Comparison of ENCODE assay signal across 1 cellular context in the genomic region with DNA sequence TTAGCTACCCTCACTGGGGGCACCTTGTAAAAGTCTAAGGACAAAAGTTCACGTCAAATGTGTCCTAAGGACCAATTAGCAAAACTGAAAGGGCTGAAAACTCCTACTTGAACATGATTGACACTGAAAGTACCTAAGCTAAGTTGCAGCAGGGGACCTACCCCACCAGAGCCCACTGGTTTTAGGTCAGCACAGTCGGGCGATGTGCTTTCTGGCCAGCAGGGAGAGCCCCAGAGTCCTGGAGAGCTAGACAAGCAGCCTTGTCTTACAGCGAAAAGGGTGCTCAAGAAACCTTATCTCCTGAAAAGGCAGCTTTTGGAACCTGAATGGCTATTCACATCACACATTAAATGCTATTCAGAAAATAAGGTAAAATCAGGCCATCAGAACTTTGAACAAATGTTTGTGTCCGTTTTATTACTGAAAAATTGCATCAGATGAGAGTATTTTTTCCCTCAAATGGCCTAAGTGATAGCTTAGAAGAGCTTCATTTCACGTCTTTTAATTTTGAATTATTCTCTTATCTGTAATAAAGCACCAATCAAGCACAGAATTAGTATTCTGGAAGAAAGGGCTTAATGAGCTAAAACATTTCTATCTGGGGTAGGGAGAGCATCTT.
A peak's percentile ranks its signal among the peaks of the same experiment; 100 is the strongest.
TF ChIP-seq lines count a peak whose summit lies in the region.

No MANE protein-coding gene starts in this region.

TF ChIP-seq in GM12878, 131 proteins besides CTCF, POLR2A, EP300 and RAD21:
- TF ChIP-seq, protein P1, sequence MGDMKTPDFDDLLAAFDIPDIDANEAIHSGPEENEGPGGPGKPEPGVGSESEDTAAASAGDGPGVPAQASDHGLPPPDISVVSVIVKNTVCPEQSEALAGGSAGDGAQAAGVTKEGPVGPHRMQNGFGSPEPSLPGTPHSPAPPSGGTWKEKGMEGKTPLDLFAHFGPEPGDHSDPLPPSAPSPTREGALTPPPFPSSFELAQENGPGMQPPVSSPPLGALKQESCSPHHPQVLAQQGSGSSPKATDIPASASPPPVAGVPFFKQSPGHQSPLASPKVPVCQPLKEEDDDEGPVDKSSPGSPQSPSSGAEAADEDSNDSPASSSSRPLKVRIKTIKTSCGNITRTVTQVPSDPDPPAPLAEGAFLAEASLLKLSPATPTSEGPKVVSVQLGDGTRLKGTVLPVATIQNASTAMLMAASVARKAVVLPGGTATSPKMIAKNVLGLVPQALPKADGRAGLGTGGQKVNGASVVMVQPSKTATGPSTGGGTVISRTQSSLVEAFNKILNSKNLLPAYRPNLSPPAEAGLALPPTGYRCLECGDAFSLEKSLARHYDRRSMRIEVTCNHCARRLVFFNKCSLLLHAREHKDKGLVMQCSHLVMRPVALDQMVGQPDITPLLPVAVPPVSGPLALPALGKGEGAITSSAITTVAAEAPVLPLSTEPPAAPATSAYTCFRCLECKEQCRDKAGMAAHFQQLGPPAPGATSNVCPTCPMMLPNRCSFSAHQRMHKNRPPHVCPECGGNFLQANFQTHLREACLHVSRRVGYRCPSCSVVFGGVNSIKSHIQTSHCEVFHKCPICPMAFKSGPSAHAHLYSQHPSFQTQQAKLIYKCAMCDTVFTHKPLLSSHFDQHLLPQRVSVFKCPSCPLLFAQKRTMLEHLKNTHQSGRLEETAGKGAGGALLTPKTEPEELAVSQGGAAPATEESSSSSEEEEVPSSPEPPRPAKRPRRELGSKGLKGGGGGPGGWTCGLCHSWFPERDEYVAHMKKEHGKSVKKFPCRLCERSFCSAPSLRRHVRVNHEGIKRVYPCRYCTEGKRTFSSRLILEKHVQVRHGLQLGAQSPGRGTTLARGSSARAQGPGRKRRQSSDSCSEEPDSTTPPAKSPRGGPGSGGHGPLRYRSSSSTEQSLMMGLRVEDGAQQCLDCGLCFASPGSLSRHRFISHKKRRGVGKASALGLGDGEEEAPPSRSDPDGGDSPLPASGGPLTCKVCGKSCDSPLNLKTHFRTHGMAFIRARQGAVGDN (IDR thresholded peaks at IDR 0.05) = no peak
- TF ChIP-seq, protein P2, sequence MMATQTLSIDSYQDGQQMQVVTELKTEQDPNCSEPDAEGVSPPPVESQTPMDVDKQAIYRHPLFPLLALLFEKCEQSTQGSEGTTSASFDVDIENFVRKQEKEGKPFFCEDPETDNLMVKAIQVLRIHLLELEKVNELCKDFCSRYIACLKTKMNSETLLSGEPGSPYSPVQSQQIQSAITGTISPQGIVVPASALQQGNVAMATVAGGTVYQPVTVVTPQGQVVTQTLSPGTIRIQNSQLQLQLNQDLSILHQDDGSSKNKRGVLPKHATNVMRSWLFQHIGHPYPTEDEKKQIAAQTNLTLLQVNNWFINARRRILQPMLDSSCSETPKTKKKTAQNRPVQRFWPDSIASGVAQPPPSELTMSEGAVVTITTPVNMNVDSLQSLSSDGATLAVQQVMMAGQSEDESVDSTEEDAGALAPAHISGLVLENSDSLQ (IDR thresholded peaks at IDR 0.05) = peak; percentile 59
- no peak for TF ChIP-seq MYB (IDR thresholded peaks at IDR 0.05; ENCODE audit: borderline replicate concordance, low read depth, low read length)
- TF ChIP-seq CHD2 (IDR thresholded peaks at IDR 0.05; ENCODE audit: borderline replicate concordance, low read depth, low read length) = no peak
- no peak for TF ChIP-seq EGR1 (IDR thresholded peaks at IDR 0.05; ENCODE audit: borderline replicate concordance in 1 of 2, low read depth in 2 of 2, low read length in 2 of 2)
- TF ChIP-seq, protein P3, sequence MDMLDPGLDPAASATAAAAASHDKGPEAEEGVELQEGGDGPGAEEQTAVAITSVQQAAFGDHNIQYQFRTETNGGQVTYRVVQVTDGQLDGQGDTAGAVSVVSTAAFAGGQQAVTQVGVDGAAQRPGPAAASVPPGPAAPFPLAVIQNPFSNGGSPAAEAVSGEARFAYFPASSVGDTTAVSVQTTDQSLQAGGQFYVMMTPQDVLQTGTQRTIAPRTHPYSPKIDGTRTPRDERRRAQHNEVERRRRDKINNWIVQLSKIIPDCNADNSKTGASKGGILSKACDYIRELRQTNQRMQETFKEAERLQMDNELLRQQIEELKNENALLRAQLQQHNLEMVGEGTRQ (IDR thresholded peaks at IDR 0.05; ENCODE audit: borderline replicate concordance, low read depth, low read length) = no peak
- TF ChIP-seq RUNX3 (IDR thresholded peaks at IDR 0.05; ENCODE audit: low read length) = no peak
- TF ChIP-seq ETV6 (conservative IDR thresholded peaks at IDR 0.05 in 1 of 2, IDR thresholded peaks at IDR 0.05 in 1 of 2; ENCODE audit: borderline replicate concordance in 1 of 2, low read depth in 1 of 2) = no peak
- TF ChIP-seq NFYA (IDR thresholded peaks at IDR 0.05; ENCODE audit: borderline replicate concordance, low read depth, low read length) = no peak
